In the genomic region with DNA sequence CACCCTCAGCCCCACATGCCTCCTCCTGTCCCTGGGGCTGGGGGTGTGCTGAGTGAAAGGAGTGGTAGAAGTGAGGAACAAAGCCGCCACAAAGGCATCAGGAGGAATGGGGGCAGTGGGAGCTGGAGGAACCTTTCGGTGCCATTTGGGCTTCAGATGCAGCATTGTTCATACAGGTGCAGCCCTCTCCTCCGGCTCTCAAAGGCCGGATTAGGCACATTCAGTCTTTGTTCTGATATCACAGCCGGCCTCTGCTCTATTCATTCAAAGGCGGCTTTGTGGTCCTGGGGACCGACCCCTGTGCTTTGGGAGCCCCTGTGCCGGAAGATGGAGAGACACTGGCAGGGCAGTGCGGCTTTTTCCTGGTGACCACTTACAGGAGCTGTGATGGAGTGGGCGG, we compare ENCODE assay signal across 17 cellular contexts. TPM values are rescaled to one million over a fixed set of nuclear protein-coding genes. Genes with fewer than 3 reads are reported as not detected.
DNase-seq lines count a peak whose midpoint lies in the region; ATAC-seq and TF ChIP-seq lines count a peak whose summit lies in the region.
"Had no signal": no experiment of that assay in that cellular context is flagged by ENCODE, and none has a peak within 500 bp of the region (broad histone marks: within the 10 kb centered on the region; RNA-seq: fewer than 3 reads in every experiment).

No MANE protein-coding gene starts in this region.

- H3K9ac ChIP-seq in BLaER1 (no peak overlapping the region), neuronal stem cell (ENCODE audit: low read depth, low read length, poor library complexity) (no peak overlapping the region)

- no peak overlapping the region for H2BK12ac ChIP-seq in neuronal stem cell (ENCODE audit: low read length)

- no peak for TF ChIP-seq CTCF in natural killer cell (IDR thresholded peaks at IDR 0.05)

- H3K27ac ChIP-seq in BLaER1 (no peak overlapping the region), neuronal stem cell (replicated peaks; ENCODE audit: low read length) (peak overlapping the region; percentile 94)
- H3K27ac ChIP-seq: 22Rv1 had no signal

- H3K4me3 ChIP-seq in BLaER1 (no peak overlapping the region), neuronal stem cell (ENCODE audit: low read length in 2 of 2) (no peak overlapping the region)

- H3K27me3 Mint-ChIP-seq in natural killer cell (ENCODE audit: low read depth in 2 of 2), result peaks cover 0 to 8% of the 10 kb centered on the region in 2 donors
- H3K27me3 Mint-ChIP-seq in stimulated activated naive B cell treated with anti-CD40 and anti-IgM and Interleukin-4, amounts not matched to agents 10 μg/mL and 1 μg/mL and 100 μg/mL, for 72 hours, result peaks cover 23 to 28% of the 10 kb centered on the region in 2 donors

- intact Hi-C loops in natural killer cell (cut with micrococcal nuclease), result no loop called here

- no peak overlapping the region for H2BK120ac ChIP-seq in neuronal stem cell (ENCODE audit: low read depth, low read length)

- WGBS in neuronal stem cell (ENCODE audit: extremely low coverage in 2 of 2, insufficient read length in 2 of 2, insufficient replicate concordance in 1 of 2), 2 donors, result no CpG with 5 or more reads among the region's 10 CpGs

- H3K27ac Mint-ChIP-seq in natural killer cell, result peak overlapping the region in 1 of 2 donors; percentile 57
- H3K27ac Mint-ChIP-seq in stimulated activated naive B cell treated with anti-CD40 and anti-IgM and Interleukin-4, amounts not matched to agents 10 μg/mL and 1 μg/mL and 100 μg/mL, for 72 hours, result no peak overlapping the region
- H3K27ac Mint-ChIP-seq: CD8-positive, alpha-beta memory T cell; HFFc6 had no signal

- H3K36me3 ChIP-seq in BLaER1 (no peaks in the 10 kb centered on the region), neuronal stem cell (replicated peaks in 1 of 2; ENCODE audit: control insufficient read depth in 2 of 2, insufficient read depth in 2 of 2, low read length in 2 of 2) (peaks cover 10 to 66% of the 10 kb centered on the region in 2 donors)

- H4K91ac ChIP-seq in neuronal stem cell (ENCODE audit: low read depth, low read length, poor library complexity), result no peak overlapping the region

- H2BK15ac ChIP-seq in neuronal stem cell (ENCODE audit: low read length), result no peak overlapping the region

- H3K9me3 ChIP-seq in BLaER1 (no peaks in the 10 kb centered on the region), neuronal stem cell (replicated peaks in 1 of 2; ENCODE audit: control insufficient read depth in 2 of 2, insufficient read depth in 1 of 2, low read depth in 1 of 2, low read length in 2 of 2) (no peaks in the 10 kb centered on the region)
- H3K9me3 ChIP-seq: Caco-2 had no signal

- H3K27me3 ChIP-seq in BLaER1 (no peaks in the 10 kb centered on the region), neuronal stem cell (ENCODE audit: control insufficient read depth in 3 of 3, insufficient read depth in 3 of 3, low read depth in 1 of 3, low read length in 3 of 3) (no peaks in the 10 kb centered on the region)

- no peak overlapping the region for H3K4ac ChIP-seq in neuronal stem cell (ENCODE audit: low read length)

- peak overlapping the region; percentile 36 for H3K4me3 Mint-ChIP-seq in natural killer cell
- H3K4me3 Mint-ChIP-seq in stimulated activated naive B cell treated with anti-CD40 and anti-IgM and Interleukin-4, amounts not matched to agents 10 μg/mL and 1 μg/mL and 100 μg/mL, for 72 hours, result no peak overlapping the region
- H3K4me3 Mint-ChIP-seq: CD8-positive, alpha-beta memory T cell; HFFc6 had no signal

- no peaks in the 10 kb centered on the region for H3K9me3 Mint-ChIP-seq in natural killer cell
- H3K9me3 Mint-ChIP-seq in stimulated activated naive B cell treated with anti-CD40 and anti-IgM and Interleukin-4, amounts not matched to agents 10 μg/mL and 1 μg/mL and 100 μg/mL, for 72 hours, result no peaks in the 10 kb centered on the region
- H3K9me3 Mint-ChIP-seq: CD8-positive, alpha-beta memory T cell had no signal

- H4K8ac ChIP-seq in neuronal stem cell (ENCODE audit: low read depth, low read length), result no peak overlapping the region

- no peak overlapping the region for H2AK5ac ChIP-seq in neuronal stem cell (ENCODE audit: low read depth, low read length)

- H3K14ac ChIP-seq in neuronal stem cell (ENCODE audit: low read length), result no peak overlapping the region

- peak overlapping the region; percentile 18 for H3K4me2 ChIP-seq in BLaER1
- H3K4me2 ChIP-seq in neuronal stem cell (ENCODE audit: insufficient read depth, low read length, poor library complexity, severe bottlenecking), result peak overlapping the region; percentile 20

- H3K18ac ChIP-seq in neuronal stem cell (ENCODE audit: low read length), result peak overlapping the region; percentile 46

- H2AFZ ChIP-seq in neuronal stem cell (ENCODE audit: low read length), result peak overlapping the region; percentile 3

- H3K23ac ChIP-seq in neuronal stem cell (ENCODE audit: low read depth, low read length, poor library complexity), result no peak overlapping the region

- no peak overlapping the region for H2BK5ac ChIP-seq in neuronal stem cell (ENCODE audit: low read length)

- peaks cover 11% of the 10 kb centered on the region for H3K4me1 ChIP-seq in BLaER1
- peaks cover 12 to 50% of the 10 kb centered on the region in 2 donors for H3K4me1 ChIP-seq in neuronal stem cell (ENCODE audit: control insufficient read depth in 2 of 2, insufficient read depth in 1 of 2, low read depth in 1 of 2, low read length in 2 of 2)

- peaks cover 4% of the 10 kb centered on the region for H3K79me1 ChIP-seq in neuronal stem cell (ENCODE audit: low read depth, low read length)

- no peaks in the 10 kb centered on the region for H4K20me1 ChIP-seq in BLaER1

- peak; percentile 73 for DNase-seq in ecto neural progenitor cell (ENCODE audit: low spot score)
- DNase-seq in natural killer cell, result no peak
- DNase-seq in neuronal stem cell (ENCODE audit: low spot score), result peak; percentile 85
- DNase-seq in stimulated activated naive B cell treated with anti-CD40 and anti-IgM and Interleukin-4, amounts not matched to agents 10 μg/mL and 1 μg/mL and 100 μg/mL, for 72 hours, result no peak
- DNase-seq in SIG-M5 treated with dmso at 0.1 percent for 504 hours (lab: John Stamatoyannopoulos, UW; ENCODE audit: unreplicated experiment), result no peak
- DNase-seq in dedifferentiated amniotic fluid mesenchymal stem cell (ENCODE audit: extremely low spot score), result no peak
- DNase-seq: Caco-2, DMS53, GOT3, HCEC 1CT, HFFc6 had no signal

- H3K4me1 Mint-ChIP-seq in natural killer cell, result peaks cover 23 to 24% of the 10 kb centered on the region in 2 donors
- H3K4me1 Mint-ChIP-seq in stimulated activated naive B cell treated with anti-CD40 and anti-IgM and Interleukin-4, amounts not matched to agents 10 μg/mL and 1 μg/mL and 100 μg/mL, for 72 hours, result no peaks in the 10 kb centered on the region
- H3K4me1 Mint-ChIP-seq: CD8-positive, alpha-beta memory T cell had no signal

- no peak for ATAC-seq in natural killer cell
- ATAC-seq in stimulated activated naive B cell treated with anti-CD40 and anti-IgM and Interleukin-4, amounts not matched to agents 10 μg/mL and 1 μg/mL and 100 μg/mL, for 72 hours (replicated peaks), result no peak
- no peak for ATAC-seq in GM21360 (IDR thresholded peaks at IDR 0.05; ENCODE audit: unreplicated experiment)

- H3K36me3 Mint-ChIP-seq in natural killer cell, result no peaks in the 10 kb centered on the region
- H3K36me3 Mint-ChIP-seq in stimulated activated naive B cell treated with anti-CD40 and anti-IgM and Interleukin-4, amounts not matched to agents 10 μg/mL and 1 μg/mL and 100 μg/mL, for 72 hours, result no peaks in the 10 kb centered on the region
- H3K36me3 Mint-ChIP-seq: CD8-positive, alpha-beta memory T cell had no signal

RNA-seq across cellular contexts. Expression of gene SMOC1, which starts 53.2 kb away (rescaled TPM):
- not detected for total RNA-seq in natural killer cell
- polyA plus RNA-seq in neuronal stem cell (2013, experiment 1 of 2), result 180 TPM
- 179 TPM for polyA plus RNA-seq in neuronal stem cell (2013, experiment 2 of 2)
- total RNA-seq: A673; CD8-positive, alpha-beta memory T cell; HFFc6 had no signal
- polyA plus RNA-seq: BJ; CD8-positive, alpha-beta memory T cell had no signal

Comparison
In these comparisons a context has a peak if more than half of its experiments do, and no peak if none do; other contexts are left out.
1. DNase-seq: peak in ecto neural progenitor cell (single experiment) and neuronal stem cell (single experiment); none in natural killer cell (single experiment), stimulated activated naive B cell treated with anti-CD40 and anti-IgM and Interleukin-4, amounts not matched to agents 10 μg/mL and 1 μg/mL and 100 μg/mL, for 72 hours (single experiment), SIG-M5 treated with dmso at 0.1 percent for 504 hours (single experiment) and dedifferentiated amniotic fluid mesenchymal stem cell (single experiment).